ENCODE assay signal across 27 cellular contexts in genomic region chr3:179164857-179165256, GRCh38.
"Had no signal": no experiment of that assay in that cellular context is flagged by ENCODE, and none has a peak within 500 bp of the region (broad histone marks: within the 10 kb centered on the region; RNA-seq: fewer than 3 reads in every experiment).

No MANE protein-coding gene starts in this region.

- H3K4me2 ChIP-seq: neural progenitor cell had no signal

- H3K27ac ChIP-seq: epithelial cell of prostate, gastrocnemius medialis, lower lobe of right lung, neural progenitor cell, parathyroid adenoma, right lobe of liver, testis, tibial nerve, upper lobe of left lung had no signal

- H3K36me3 Mint-ChIP-seq: natural killer cell treated with Interleukin-12 subunit alpha and Interleukin-12 subunit beta and Interleukin-15 and Interleukin-18, amount 100 ng/mL, for 72 hours; stimulated activated effector memory CD8-positive, alpha-beta T cell treated with anti-CD3 and anti-CD28 coated beads, Interleukin-12 subunit alpha, Interleukin-12 subunit beta, amount 100 ng/mL, for 72 hours had no signal

- H3K4me1 Mint-ChIP-seq: endodermal cell had no signal

- H3K9me3 ChIP-seq: gastrocnemius medialis, lower lobe of right lung, right lobe of liver, testis, upper lobe of left lung had no signal

- H3K4me3 ChIP-seq: gastrocnemius medialis, lower lobe of right lung, neural progenitor cell, right lobe of liver, testis, tibial nerve, upper lobe of left lung had no signal

- ATAC-seq: esophagus mucosa; gastrocnemius medialis; left ventricle myocardium superior; lower lobe of right lung; natural killer cell treated with Interleukin-12 subunit alpha and Interleukin-12 subunit beta and Interleukin-15 and Interleukin-18, amount 100 ng/mL, for 72 hours; right lobe of liver; stimulated activated effector memory CD8-positive, alpha-beta T cell treated with anti-CD3 and anti-CD28 coated beads, Interleukin-12 subunit alpha, Interleukin-12 subunit beta, amount 100 ng/mL, for 72 hours; stimulated activated naive CD8-positive, alpha-beta T cell treated with anti-CD3 and anti-CD28 coated beads, Interleukin-15, Interleukin-2, amounts not matched to agents 100 U/mL and 50 U/mL, for 24 hours had no signal

- DNase-seq: effector CD8-positive, alpha-beta T cell; endodermal cell; foreskin fibroblast; gastrocnemius medialis; head of caudate nucleus; left ventricle myocardium superior; lower lobe of right lung; right lobe of liver; small intestine; stimulated activated CD4-positive, alpha-beta T cell treated with anti-CD3 and anti-CD28 coated beads, Interleukin-15, amount 100 ng/mL, for 24 hours; stimulated activated CD4-positive, alpha-beta T cell treated with anti-CD3 and anti-CD28 coated beads, Interleukin-4, amount 100 ng/mL, for 1 hour; stimulated activated naive CD8-positive, alpha-beta T cell treated with anti-CD3 and anti-CD28 coated beads, Interleukin-15, Interleukin-2, amounts not matched to agents 100 U/mL and 50 U/mL, for 24 hours; substantia nigra; testis; upper lobe of left lung had no signal

- H2AFZ ChIP-seq: neural progenitor cell, parathyroid adenoma had no signal

- H3K9me3 Mint-ChIP-seq: endodermal cell; natural killer cell treated with Interleukin-12 subunit alpha and Interleukin-12 subunit beta and Interleukin-15 and Interleukin-18, amount 100 ng/mL, for 72 hours; stimulated activated effector memory CD8-positive, alpha-beta T cell treated with anti-CD3 and anti-CD28 coated beads, Interleukin-12 subunit alpha, Interleukin-12 subunit beta, amount 100 ng/mL, for 72 hours had no signal

- H3K27ac Mint-ChIP-seq: dendritic cell treated with granulocyte-macrophage colony-stimulating factor and Interleukin-4, amounts not matched to agents 40 ng/mL and 50 ng/mL, for 4 days; endodermal cell; natural killer cell treated with Interleukin-12 subunit alpha and Interleukin-12 subunit beta and Interleukin-15 and Interleukin-18, amount 100 ng/mL, for 72 hours; neural progenitor cell; progenitor cell of endocrine pancreas; stimulated activated effector memory CD8-positive, alpha-beta T cell treated with anti-CD3 and anti-CD28 coated beads, Interleukin-12 subunit alpha, Interleukin-12 subunit beta, amount 100 ng/mL, for 72 hours had no signal

- H3K9ac ChIP-seq: neural progenitor cell, parathyroid adenoma had no signal

- H3K4me3 Mint-ChIP-seq: dendritic cell treated with granulocyte-macrophage colony-stimulating factor and Interleukin-4, amounts not matched to agents 40 ng/mL and 50 ng/mL, for 4 days; endodermal cell; natural killer cell treated with Interleukin-12 subunit alpha and Interleukin-12 subunit beta and Interleukin-15 and Interleukin-18, amount 100 ng/mL, for 72 hours; neural progenitor cell; stimulated activated effector memory CD8-positive, alpha-beta T cell treated with anti-CD3 and anti-CD28 coated beads, Interleukin-12 subunit alpha, Interleukin-12 subunit beta, amount 100 ng/mL, for 72 hours had no signal

- H3K36me3 ChIP-seq: gastrocnemius medialis, lower lobe of right lung, neural progenitor cell, right lobe of liver, tibial nerve, upper lobe of left lung had no signal

- H3K27me3 ChIP-seq: gastrocnemius medialis, neural progenitor cell, right lobe of liver, testis, tibial nerve, upper lobe of left lung had no signal

- H3K27me3 Mint-ChIP-seq: dendritic cell treated with granulocyte-macrophage colony-stimulating factor and Interleukin-4, amounts not matched to agents 40 ng/mL and 50 ng/mL, for 4 days; natural killer cell treated with Interleukin-12 subunit alpha and Interleukin-12 subunit beta and Interleukin-15 and Interleukin-18, amount 100 ng/mL, for 72 hours; progenitor cell of endocrine pancreas had no signal

- H3K4me1 ChIP-seq: neural progenitor cell, parathyroid adenoma had no signal

- FAIRE-seq: colon, keratinocyte, small intestine, urothelium cell line had no signal
